ENCODE assay signal across 17 cellular contexts in genomic region chr14:68016243-68016914, GRCh38.
A peak's percentile ranks its signal among the peaks of the same experiment; 100 is the strongest.
DNase-seq lines count a peak whose midpoint lies in the region; TF ChIP-seq lines count a peak whose summit lies in the region.
"Had no signal": no experiment of that assay in that cellular context is flagged by ENCODE, and none has a peak within 500 bp of the region (broad histone marks: within the 10 kb centered on the region; RNA-seq: fewer than 3 reads in every experiment).

No MANE protein-coding gene starts in this region.

- TF ChIP-seq EP300 in transverse colon (IDR thresholded peaks at IDR 0.05; ENCODE audit: low read depth) = no peak

- TF ChIP-seq POLR2A in transverse colon (IDR thresholded peaks at IDR 0.05) = no peak

- H3K4me1 ChIP-seq in transverse colon = peaks cover 0 to 73% (median 37%) of the 10 kb centered on the region in 4 donors

- no peaks in the 10 kb centered on the region for H3K9me3 ChIP-seq in transverse colon

- H3K27ac ChIP-seq in transverse colon = peak overlapping the region; percentile 62 to 79 (median 70)
- H3K27ac ChIP-seq: BLaER1 treated with 17β-estradiol and CSF1 and Interleukin-3, amounts not matched to agents 10 nM and 100 nM had no signal

- H3K36me3 ChIP-seq in transverse colon = no peaks in the 10 kb centered on the region
- H3K36me3 ChIP-seq: BLaER1 treated with 17β-estradiol and CSF1 and Interleukin-3, amounts not matched to agents 10 nM and 100 nM had no signal

- in situ Hi-C loops in astrocyte of the spinal cord (cut with HindIII; ENCODE audit: low sequenced_read_pairs) (no loop called here), transverse colon (cut with MboI; ENCODE audit: low pct_ligation_motif_present in 1 of 4, low pct_unique_long_range_greater_than_20kb in 1 of 4, low sequenced_read_pairs in 3 of 4) (no loop called here)

- no peak for TF ChIP-seq CTCF in astrocyte of the spinal cord (IDR thresholded peaks at IDR 0.05; ENCODE audit: low read depth, low read length)
- no peak for TF ChIP-seq CTCF in transverse colon (IDR thresholded peaks at IDR 0.05)

- H3K4me3 ChIP-seq in astrocyte of the spinal cord (ENCODE audit: low read depth, low read length) (no peak overlapping the region), transverse colon (no peak overlapping the region)
- H3K4me3 ChIP-seq: BLaER1 treated with 17β-estradiol and CSF1 and Interleukin-3, amounts not matched to agents 10 nM and 100 nM had no signal

- intact Hi-C loops in transverse colon (cut with DNase I; ENCODE audit: low total_unique reads) = loop anchor here (10.0 kb wide), 1 partner anchor 128 kb away; no protein-coding TSS in a partner anchor

- H3K27me3 ChIP-seq in transverse colon = no peaks in the 10 kb centered on the region
- H3K27me3 ChIP-seq: BLaER1 treated with 17β-estradiol and CSF1 and Interleukin-3, amounts not matched to agents 10 nM and 100 nM had no signal

- peak; percentile 53 for DNase-seq in HCEC 1CT
- peak; percentile 38 for DNase-seq in astrocyte of the spinal cord (ENCODE audit: low read depth, low spot score)
- peak; percentile 73 for DNase-seq in iris pigment epithelial cell (ENCODE audit: low read depth)
- no peak for DNase-seq in transverse colon
- DNase-seq in pons (ENCODE audit: low spot score) = no peak
- DNase-seq in LoVo (ENCODE audit: low spot score) = no peak
- DNase-seq in cerebellar nuclear complex (lab: John Stamatoyannopoulos, UW) = no peak
- no peak for DNase-seq in HuH-7 (ENCODE audit: low spot score)
- DNase-seq: activated CD4-positive, alpha-beta T cell treated with anti-CD3 and anti-CD28 coated beads, Interleukin-2, amount 10 ng/mL, durations not matched to agents 7 days and 5 days; activated T-cell treated with anti-CD3 and anti-CD28 coated beads, Interleukin-2, amount 50 U/mL, for 1 hour; effector memory CD8-positive, alpha-beta T cell; glutamatergic neuron; NCI-H187 treated with DMSO at 0.1 percent for 48 hours; NCI-H510A; stimulated activated CD4-positive, alpha-beta T cell treated with anti-CD3 and anti-CD28 coated beads, Interleukin-15, amount 100 ng/mL, for 24 hours; stimulated activated naive CD8-positive, alpha-beta T cell treated with anti-CD3 and anti-CD28 coated beads, Interleukin-15, amount 100 ng/mL, for 72 hours had no signal

Comparison
In these comparisons a context has a peak if more than half of its experiments do, and no peak if none do; other contexts are left out.
1. DNase-seq: peak in HCEC 1CT (single experiment), astrocyte of the spinal cord (single experiment) and iris pigment epithelial cell (single experiment); none in transverse colon (single experiment), pons (single experiment), LoVo (single experiment), cerebellar nuclear complex (0 of 2) and HuH-7 (single experiment).